14 cellular contexts compared by ENCODE assay signal in genomic region chr1:17633654-17634053, GRCh38.
DNase-seq lines count a peak whose midpoint lies in the region; ATAC-seq, FAIRE-seq and TF ChIP-seq lines count a peak whose summit lies in the region.
"Had no signal": no experiment of that assay in that cellular context is flagged by ENCODE, and none has a peak within 500 bp of the region (broad histone marks: within the 10 kb centered on the region; RNA-seq: fewer than 3 reads in every experiment).

No MANE protein-coding gene starts in this region.

- H3K36me3 Mint-ChIP-seq in activated CD8-positive, alpha-beta memory T cell treated with anti-CD3 and anti-CD28 coated beads, Interleukin-2, amount 10 ng/mL, durations not matched to agents 7 days and 5 days = no peaks in the 10 kb centered on the region
- H3K36me3 Mint-ChIP-seq in endodermal cell (ENCODE audit: low read depth) = peaks cover 4% of the 10 kb centered on the region
- no peaks in the 10 kb centered on the region for H3K36me3 Mint-ChIP-seq in naive thymus-derived CD4-positive, alpha-beta T cell
- H3K36me3 Mint-ChIP-seq: CD8-positive, alpha-beta T cell had no signal

- no peaks in the 10 kb centered on the region for H3K9me1 ChIP-seq in K562 (ENCODE audit: control insufficient read depth, insufficient read depth, low read length)

- H3K79me2 ChIP-seq in K562 (ENCODE audit: control insufficient read depth, insufficient read depth, low read length) = no peaks in the 10 kb centered on the region

- in situ Hi-C loops in K562 (cut with MboI) = no loop called here

- BruUV-seq in K562 (replicated peaks; lab: Mats Ljungman, UMichigan) = no TSS peak

- H3K9me3 Mint-ChIP-seq in activated CD8-positive, alpha-beta memory T cell treated with anti-CD3 and anti-CD28 coated beads, Interleukin-2, amount 10 ng/mL, durations not matched to agents 7 days and 5 days (ENCODE audit: low read depth) = no peaks in the 10 kb centered on the region
- no peaks in the 10 kb centered on the region for H3K9me3 Mint-ChIP-seq in endodermal cell
- H3K9me3 Mint-ChIP-seq in naive thymus-derived CD4-positive, alpha-beta T cell = no peaks in the 10 kb centered on the region
- H3K9me3 Mint-ChIP-seq: CD8-positive, alpha-beta T cell; neural crest cell had no signal

- 2% methylated on average over 8 of the region's 8 CpGs for WGBS in K562 (ENCODE audit: insufficient coverage, low coverage, missing lambda C conversion rate)
- WGBS in endodermal cell (ENCODE audit: insufficient coverage in 1 of 2, insufficient read length in 1 of 2), 2 experiments = 87 to 91% methylated on average over 3 to 8 of the region's 8 CpGs

- DNase-seq in AG20443 (ENCODE audit: low spot score) (peak; percentile 94), HS-5 (ENCODE audit: low read depth) (peak; percentile 66), K562 (ENCODE audit: extremely low read depth in 1 of 4, low spot score in 3 of 4) (peak in 2 of 4 experiments; percentile 21 to 23), medulla oblongata (ENCODE audit: extremely low spot score) (peak; percentile 21), endodermal cell (no peak), AML-193 (lab: John Stamatoyannopoulos, UW) (no peak)
- no peak for DNase-seq in activated CD8-positive, alpha-beta memory T cell treated with anti-CD3 and anti-CD28 coated beads, Interleukin-2, amount 10 ng/mL, durations not matched to agents 7 days and 5 days
- no peak for DNase-seq in naive thymus-derived CD4-positive, alpha-beta T cell
- DNase-seq: activated CD4-positive, alpha-beta T cell treated with anti-CD3 and anti-CD28 coated beads for 36 hours; esophagus squamous epithelium; NCI-H1436 had no signal

- H3K4me1 ChIP-seq in K562 (replicated peaks in 1 of 2; ENCODE audit: control insufficient read depth in 2 of 2, insufficient read depth in 2 of 2, low read length in 2 of 2) = no peaks in the 10 kb centered on the region; a peak in 3 of 5 replicates
- H3K4me1 ChIP-seq in endodermal cell (ENCODE audit: control insufficient read depth, insufficient read depth, low read length) = no peaks in the 10 kb centered on the region
- H3K4me1 ChIP-seq in naive thymus-derived CD4-positive, alpha-beta T cell (ENCODE audit: control insufficient read depth in 2 of 2, insufficient read depth in 2 of 2, low read length in 2 of 2) = no peaks in the 10 kb centered on the region

- FAIRE-seq in K562 (lab: Jason Lieb, UNC) = no peak

- CTCF ChIA-PET in K562 (lab: Yijun Ruan, JAX; ENCODE audit: low intra/inter-chr PET ratio) = no interaction called here
- CTCF ChIA-PET in activated CD8-positive, alpha-beta memory T cell treated with anti-CD3 and anti-CD28 coated beads, Interleukin-2, amount 10 ng/mL, durations not matched to agents 7 days and 5 days (lab: Charles Lee) = interaction anchor here (0.8 kb wide), 1 partner anchor 28 kb away, joined by 3 read pairs; no protein-coding TSS in a partner anchor
- CTCF ChIA-PET in naive thymus-derived CD4-positive, alpha-beta T cell (lab: Charles Lee) = no interaction called here

- no peak for TF ChIP-seq EP300 in K562 (IDR thresholded peaks at IDR 0.05; ENCODE audit: low read length)

- H3K27ac ChIP-seq in K562 (ENCODE audit: extremely low read depth, low read depth, low read length) (no peak overlapping the region), endodermal cell (ENCODE audit: low read depth, low read length) (no peak overlapping the region)
- no peak overlapping the region for H3K27ac ChIP-seq in naive thymus-derived CD4-positive, alpha-beta T cell (ENCODE audit: low read depth, low read length)
- H3K27ac ChIP-seq: cardiac muscle cell had no signal

- no peaks in the 10 kb centered on the region for H3K4me1 Mint-ChIP-seq in activated CD8-positive, alpha-beta memory T cell treated with anti-CD3 and anti-CD28 coated beads, Interleukin-2, amount 10 ng/mL, durations not matched to agents 7 days and 5 days
- no peaks in the 10 kb centered on the region for H3K4me1 Mint-ChIP-seq in endodermal cell
- H3K4me1 Mint-ChIP-seq in naive thymus-derived CD4-positive, alpha-beta T cell = peaks cover 0 to 3% (median 0%) of the 10 kb centered on the region in 7 donors
- H3K4me1 Mint-ChIP-seq: activated CD4-positive, alpha-beta T cell treated with anti-CD3 and anti-CD28 coated beads for 36 hours; neural crest cell had no signal

- ATAC-seq in K562 = no peak
- ATAC-seq in activated CD8-positive, alpha-beta memory T cell treated with anti-CD3 and anti-CD28 coated beads, Interleukin-2, amount 10 ng/mL, durations not matched to agents 7 days and 5 days = no peak
- no peak for ATAC-seq in naive thymus-derived CD4-positive, alpha-beta T cell
- ATAC-seq: activated CD4-positive, alpha-beta T cell treated with anti-CD3 and anti-CD28 coated beads for 36 hours; CD8-positive, alpha-beta T cell had no signal

- no peaks in the 10 kb centered on the region for H3K36me3 ChIP-seq in K562 (ENCODE audit: control insufficient read depth, insufficient read depth, low read length)
- no peaks in the 10 kb centered on the region for H3K36me3 ChIP-seq in endodermal cell (ENCODE audit: control insufficient read depth, insufficient read depth, low read length)
- H3K36me3 ChIP-seq in naive thymus-derived CD4-positive, alpha-beta T cell (ENCODE audit: control insufficient read depth in 2 of 3, insufficient read depth in 3 of 3, low read length in 3 of 3) = no peaks in the 10 kb centered on the region

- TF ChIP-seq RAD21 in K562 (CRISPR knock-in tag; conservative IDR thresholded peaks at IDR 0.05 in 1 of 2, IDR thresholded peaks at IDR 0.05 in 1 of 2) = no peak

- H3K9ac ChIP-seq in K562 (ENCODE audit: insufficient read depth in 1 of 2, low read depth in 2 of 2, low read length in 2 of 2) (no peak overlapping the region), endodermal cell (ENCODE audit: extremely low read depth, low read length, poor library complexity, severe bottlenecking) (no peak overlapping the region)

- H3K4me3 ChIP-seq in K562 (no peak overlapping the region), endodermal cell (ENCODE audit: low read length) (no peak overlapping the region)
- no peak overlapping the region for H3K4me3 ChIP-seq in naive thymus-derived CD4-positive, alpha-beta T cell (ENCODE audit: low read length)
- H3K4me3 ChIP-seq: cardiac muscle cell, esophagus squamous epithelium had no signal

- H3K27ac Mint-ChIP-seq in activated CD8-positive, alpha-beta memory T cell treated with anti-CD3 and anti-CD28 coated beads, Interleukin-2, amount 10 ng/mL, durations not matched to agents 7 days and 5 days = no peak overlapping the region
- no peak overlapping the region for H3K27ac Mint-ChIP-seq in endodermal cell
- H3K27ac Mint-ChIP-seq in naive thymus-derived CD4-positive, alpha-beta T cell = no peak overlapping the region
- H3K27ac Mint-ChIP-seq: activated CD4-positive, alpha-beta T cell treated with anti-CD3 and anti-CD28 coated beads for 36 hours; CD8-positive, alpha-beta T cell had no signal

- H3K4me3 Mint-ChIP-seq in activated CD8-positive, alpha-beta memory T cell treated with anti-CD3 and anti-CD28 coated beads, Interleukin-2, amount 10 ng/mL, durations not matched to agents 7 days and 5 days = no peak overlapping the region
- no peak overlapping the region for H3K4me3 Mint-ChIP-seq in endodermal cell
- no peak overlapping the region for H3K4me3 Mint-ChIP-seq in naive thymus-derived CD4-positive, alpha-beta T cell
- H3K4me3 Mint-ChIP-seq: activated CD4-positive, alpha-beta T cell treated with anti-CD3 and anti-CD28 coated beads for 36 hours; CD8-positive, alpha-beta T cell; neural crest cell had no signal

- TF ChIP-seq CTCF in K562 (IDR thresholded peaks at IDR 0.05 in 2 of 3, conservative IDR thresholded peaks at IDR 0.05 in 1 of 3; ENCODE audit: insufficient read depth in 2 of 3, low read depth in 1 of 3, low read length in 3 of 3) = no peak
- TF ChIP-seq CTCF in endodermal cell (conservative IDR thresholded peaks at IDR 0.05) = no peak

- no peaks in the 10 kb centered on the region for H3K27me3 Mint-ChIP-seq in activated CD8-positive, alpha-beta memory T cell treated with anti-CD3 and anti-CD28 coated beads, Interleukin-2, amount 10 ng/mL, durations not matched to agents 7 days and 5 days
- no peaks in the 10 kb centered on the region for H3K27me3 Mint-ChIP-seq in endodermal cell (ENCODE audit: insufficient read depth)
- peaks cover 0 to 3% (median 0%) of the 10 kb centered on the region in 5 donors for H3K27me3 Mint-ChIP-seq in naive thymus-derived CD4-positive, alpha-beta T cell
- H3K27me3 Mint-ChIP-seq: activated CD4-positive, alpha-beta T cell treated with anti-CD3 and anti-CD28 coated beads for 36 hours had no signal

- peaks cover 22% of the 10 kb centered on the region for H4K20me1 ChIP-seq in K562 (replicated peaks; ENCODE audit: control insufficient read depth, insufficient read depth, low read length)

- no peak overlapping the region for H3K4me2 ChIP-seq in K562 (ENCODE audit: insufficient read depth, low read length)

- POLR2A ChIA-PET in K562 (lab: Yijun Ruan, JAX) = no interaction called here
- POLR2A ChIA-PET in naive thymus-derived CD4-positive, alpha-beta T cell (lab: Charles Lee) = no interaction called here

- H3K9me3 ChIP-seq in K562 (replicated peaks; ENCODE audit: control insufficient read depth, insufficient read depth, low read depth, low read length) (no peaks in the 10 kb centered on the region), endodermal cell (ENCODE audit: control insufficient read depth, low read length) (no peaks in the 10 kb centered on the region)
- H3K9me3 ChIP-seq in naive thymus-derived CD4-positive, alpha-beta T cell (ENCODE audit: control insufficient read depth in 2 of 3, low read length in 3 of 3) = no peaks in the 10 kb centered on the region
- H3K9me3 ChIP-seq: esophagus squamous epithelium had no signal

- intact Hi-C loops in K562 (cut with micrococcal nuclease) = no loop called here
- intact Hi-C loops in naive thymus-derived CD4-positive, alpha-beta T cell (cut with micrococcal nuclease) = no loop called here

- no peak for TF ChIP-seq POLR2A in K562 (conservative IDR thresholded peaks at IDR 0.05)

- peaks cover 15 to 64% of the 10 kb centered on the region in 2 experiments; a peak in 4 of 5 replicates for H3K27me3 ChIP-seq in K562 (ENCODE audit: control insufficient read depth in 2 of 2, insufficient read depth in 2 of 2, low read length in 2 of 2)
- no peaks in the 10 kb centered on the region for H3K27me3 ChIP-seq in endodermal cell (ENCODE audit: control insufficient read depth, insufficient read depth, low read length, poor library complexity, severe bottlenecking)
- H3K27me3 ChIP-seq in naive thymus-derived CD4-positive, alpha-beta T cell (ENCODE audit: control insufficient read depth in 2 of 2, insufficient read depth in 2 of 2, low read length in 2 of 2) = no peaks in the 10 kb centered on the region
- H3K27me3 ChIP-seq: cardiac muscle cell, esophagus squamous epithelium had no signal

- no peak overlapping the region for H2AFZ ChIP-seq in K562 (ENCODE audit: low read depth, low read length)

TF ChIP-seq in K562, 482 proteins besides CTCF, POLR2A, EP300 and RAD21:
- no peak for TF ChIP-seq BRCA1 (IDR thresholded peaks at IDR 0.05)
- no peak for TF ChIP-seq BRCA1 (CRISPR knock-in tag; IDR thresholded peaks at IDR 0.05)
- peak; percentile 39; the same call in 1 of the 2 replicates for TF ChIP-seq NFIX (CRISPR knock-in tag; IDR thresholded peaks at IDR 0.05; ENCODE audit: low read depth)
- peak; percentile 93 for TF ChIP-seq NFIC (IDR thresholded peaks at IDR 0.05)

Comparison
In these comparisons a context has a peak if more than half of its experiments do, and no peak if none do; other contexts are left out.
1. DNase-seq: peak in AG20443 (single experiment), HS-5 (single experiment) and medulla oblongata (single experiment); none in activated CD8-positive, alpha-beta memory T cell treated with anti-CD3 and anti-CD28 coated beads, Interleukin-2, amount 10 ng/mL, durations not matched to agents 7 days and 5 days (single experiment), endodermal cell (single experiment), naive thymus-derived CD4-positive, alpha-beta T cell (0 of 9) and AML-193 (0 of 2).